Comparison of ENCODE assay signal across 14 cellular contexts in genomic region chr1:66415830-66416229, GRCh38.
"Had no signal": no experiment of that assay in that cellular context is flagged by ENCODE, and none has a peak within 500 bp of the region (broad histone marks: within the 10 kb centered on the region; RNA-seq: fewer than 3 reads in every experiment).

No MANE protein-coding gene starts in this region.

- H3K9me3 ChIP-seq: colonic mucosa, pancreas had no signal

- H3K4me1 ChIP-seq: colonic mucosa, pancreas had no signal

- DNase-seq: activated CD4-positive, alpha-beta memory T cell treated with anti-CD3 and anti-CD28 coated beads, Interleukin-2, amount 10 ng/mL, durations not matched to agents 7 days and 5 days; activated CD4-positive, alpha-beta T cell treated with anti-CD3 and anti-CD28 coated beads for 4 hours; activated effector memory CD4-positive, alpha-beta T cell treated with anti-CD3 and anti-CD28 coated beads, Interleukin-2, amount 50 U/mL, for 16 hours; activated T-cell treated with anti-CD3 and anti-CD28 coated beads, Interleukin-2, amount 50 U/mL, for 48 hours; amniotic stem cell; central memory CD4-positive, alpha-beta T cell; colonic mucosa; left colon; naive thymus-derived CD4-positive, alpha-beta T cell; pancreas; T-helper 9 cell had no signal

- ATAC-seq: activated naive CD4-positive, alpha-beta T cell treated with anti-CD3 and anti-CD28 coated beads, Interleukin-2, amount 50 U/mL, for 72 hours; esophagus mucosa; left colon; sciatic nerve had no signal

- H3K27me3 ChIP-seq: colonic mucosa, pancreas had no signal

- H3K4me3 ChIP-seq: colonic mucosa, pancreas had no signal

- H3K27ac ChIP-seq: colonic mucosa, pancreas had no signal

- H3K36me3 ChIP-seq: colonic mucosa, pancreas had no signal
